In genomic region chr18:76684265-76684664, GRCh38 we compare ENCODE assay signal across 29 cellular contexts.
"Had no signal": no experiment of that assay in that cellular context is flagged by ENCODE, and none has a peak within 500 bp of the region (broad histone marks: within the 10 kb centered on the region; RNA-seq: fewer than 3 reads in every experiment).

No MANE protein-coding gene starts in this region.

- ATAC-seq: activated CD4-positive, CD25-positive, alpha-beta regulatory T cell treated with anti-CD3 and anti-CD28 coated beads, Interleukin-2, amount 50 U/mL, for 24 hours; activated CD8-positive, alpha-beta T cell treated with anti-CD3 and anti-CD28 coated beads for 36 hours; activated T-cell treated with anti-CD3 and anti-CD28 coated beads, Interleukin-2, amount 50 U/mL, for 4 hours; activated T-helper 17 cell treated with anti-CD3 and anti-CD28 coated beads, Interleukin-2, amount 50 U/mL, for 72 hours; body of pancreas; effector memory CD8-positive, alpha-beta T cell; foreskin keratinocyte; gastrocnemius medialis; heart left ventricle; T-helper 17 cell had no signal

- H3K36me3 ChIP-seq: esophagus muscularis mucosa, gastrocnemius medialis, heart left ventricle, WERI-Rb-1 had no signal

- H3K9me3 ChIP-seq: body of pancreas, esophagus muscularis mucosa, gastrocnemius medialis, heart left ventricle had no signal

- H3K27ac ChIP-seq: body of pancreas, esophagus muscularis mucosa, foreskin keratinocyte, gastrocnemius medialis, heart left ventricle, WERI-Rb-1 had no signal

- DNase-seq: activated B cell treated with CpG ODN at 0.5 μM for 24 hours; activated CD4-positive, alpha-beta T cell treated with anti-CD3 and anti-CD28 coated beads for 48 hours; activated CD4-positive, alpha-beta T cell treated with anti-CD3 and anti-CD28 coated beads, Interleukin-2, amount 50 U/mL, for 1 hour; activated CD4-positive, alpha-beta T cell treated with anti-CD3 and anti-CD28 coated beads, Interleukin-2, amount 50 U/mL, for 48 hours; activated CD8-positive, alpha-beta T cell treated with anti-CD3 and anti-CD28 coated beads for 36 hours; activated effector memory CD4-positive, alpha-beta T cell treated with Interleukin-2 at 50 U/mL for 16 hours; activated gamma-delta T cell treated with Interleukin-2 at 50 U/mL for 16 hours; activated naive CD4-positive, alpha-beta T cell treated with anti-CD3 and anti-CD28 coated beads, Interleukin-2, amount 50 U/mL, for 16 hours; activated naive CD4-positive, alpha-beta T cell treated with Interleukin-2 at 50 U/mL for 16 hours; activated T-cell treated with anti-CD3 and anti-CD28 coated beads, Interleukin-2, amount 50 U/mL, for 4 hours; amygdala; aorta; body of pancreas; caudate nucleus; cortex of kidney; dermis blood vessel endothelial cell; effector CD4-positive, alpha-beta T cell; effector memory CD8-positive, alpha-beta T cell; erythroblast; gastrocnemius medialis; glutamatergic neuron; heart left ventricle; T-helper 17 cell; T1000; WERI-Rb-1 had no signal

- H3K27me3 ChIP-seq: foreskin keratinocyte had no signal

- H3K4me3 ChIP-seq: body of pancreas, esophagus muscularis mucosa, gastrocnemius medialis, heart left ventricle had no signal
